In the genomic region with DNA sequence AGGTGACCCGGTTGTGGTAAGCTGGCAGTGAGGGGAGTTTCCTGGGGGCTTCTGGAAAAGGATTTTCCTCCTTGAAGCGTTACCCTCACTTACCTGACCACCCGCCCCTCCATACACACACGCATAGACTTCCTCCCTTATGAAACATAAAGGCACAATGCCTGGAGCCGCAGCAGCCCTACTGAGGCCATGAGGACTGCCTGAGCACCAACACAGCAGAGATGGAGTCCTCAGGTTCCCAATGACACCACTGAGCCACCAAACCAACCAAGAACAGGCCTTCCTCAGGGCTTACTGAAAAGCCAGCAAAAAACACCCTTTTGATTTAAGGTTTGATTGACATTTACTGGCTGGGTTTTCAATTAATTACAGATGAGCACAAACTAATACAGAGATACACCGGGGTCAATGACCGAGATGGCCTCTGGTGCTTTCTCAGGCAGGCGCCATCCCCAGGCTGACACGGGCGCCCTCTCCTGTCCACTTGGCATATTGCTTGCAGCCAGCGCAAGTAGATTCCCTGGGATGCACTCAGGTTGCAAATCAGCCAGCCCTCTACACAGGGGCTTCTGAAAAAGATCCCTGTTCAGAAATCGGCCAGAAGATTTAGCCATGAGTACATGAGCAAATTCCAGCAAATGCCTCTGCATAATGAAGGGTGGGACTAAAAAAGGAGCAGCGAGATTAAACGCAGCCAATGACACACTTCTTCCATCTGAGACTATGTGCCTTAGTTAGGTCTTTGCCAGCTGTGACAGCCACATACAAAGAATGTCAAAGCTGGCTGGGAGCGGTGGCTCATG, we compare ENCODE assay signal across 8 cellular contexts. TPM values are rescaled to one million over a fixed set of nuclear protein-coding genes. Genes with fewer than 3 reads are reported as not detected.
DNase-seq lines count a peak whose midpoint lies in the region; ATAC-seq, FAIRE-seq and TF ChIP-seq lines count a peak whose summit lies in the region.

No MANE protein-coding gene starts in this region.

- H2AFZ ChIP-seq in GM12878 (ENCODE audit: control insufficient read depth, low read depth, low read length) (no peak overlapping the region), keratinocyte (ENCODE audit: control insufficient read depth, low read length) (no peak overlapping the region)

- CTCF ChIA-PET in AG04450 (lab: Charles Lee): interaction anchor here (1.0 kb wide), 1 partner anchor 85 kb away, joined by 3 read pairs; no protein-coding TSS in a partner anchor
- CTCF ChIA-PET in GM12878 (lab: Yijun Ruan, JAX): interaction anchor here (0.6 to 2.3 kb wide), 6 partner anchors 12 to 84 kb away, joined by 3 to 9 read pairs (median 4); no protein-coding TSS in a partner anchor

- H3K4me3 ChIP-seq in AG04450 (ENCODE audit: low read depth, low read length) (no peak overlapping the region), HAP-1 (no peak overlapping the region), GM12878 (no peak overlapping the region), keratinocyte (ENCODE audit: control insufficient read depth in 2 of 3, extremely low read depth in 1 of 3, insufficient read depth in 2 of 3, low read depth in 1 of 3, low read length in 3 of 3) (no peak overlapping the region)

- H3K4me2 ChIP-seq in GM12878 (ENCODE audit: control insufficient read depth, insufficient read depth) (no peak overlapping the region), keratinocyte (ENCODE audit: control insufficient read depth, extremely low read depth, insufficient read depth, low read depth, low read length) (no peak overlapping the region)

- H3K36me3 ChIP-seq in HAP-1 (replicated peaks) (no peaks in the 10 kb centered on the region), GM12878 (ENCODE audit: control insufficient read depth in 2 of 2, insufficient read depth in 2 of 2, low read length in 1 of 2) (no peaks in the 10 kb centered on the region; a peak in 2 of 4 replicates), keratinocyte (ENCODE audit: control insufficient read depth in 2 of 2, extremely low read depth in 1 of 2, insufficient read depth in 2 of 2, low read length in 2 of 2) (peaks cover 0 to 4% of the 10 kb centered on the region in 2 experiments)

- TF ChIP-seq CTCF in AG04450 (IDR thresholded peaks at IDR 0.05; ENCODE audit: low read depth, low read length) (peak; percentile 78), GM12878 (IDR thresholded peaks at IDR 0.05 in 2 of 3, conservative IDR thresholded peaks at IDR 0.05 in 1 of 3; ENCODE audit: control insufficient read depth in 2 of 3, extremely low read depth in 1 of 3, insufficient read depth in 1 of 3, low read depth in 3 of 3, low read length in 3 of 3) (peak; percentile 81 to 89 (median 87); a peak in 5 of 6 replicates), keratinocyte (optimal IDR thresholded peaks at IDR 0.05 in 1 of 3, IDR thresholded peaks at IDR 0.05 in 1 of 3, conservative IDR thresholded peaks at IDR 0.05 in 1 of 3; ENCODE audit: extremely low read depth in 1 of 3, insufficient read depth in 2 of 3, low read length in 3 of 3) (peak; percentile 85 to 96 (median 94))

- no peak for TF ChIP-seq POLR2A in GM12878 (IDR thresholded peaks at IDR 0.05; ENCODE audit: low read depth, low read length)

- H3K27me3 ChIP-seq in AG04450 (ENCODE audit: control insufficient read depth, insufficient read depth, low read length) (no peaks in the 10 kb centered on the region), HAP-1 (ENCODE audit: low read depth) (no peaks in the 10 kb centered on the region), GM12878 (replicated peaks in 1 of 2; ENCODE audit: control insufficient read depth in 2 of 2, insufficient read depth in 2 of 2, low read length in 1 of 2) (no peaks in the 10 kb centered on the region), keratinocyte (ENCODE audit: control insufficient read depth, extremely low read depth, insufficient read depth, low read length) (no peaks in the 10 kb centered on the region)

- H3K9me3 ChIP-seq in AG04450 (ENCODE audit: control insufficient read depth, insufficient read depth, low read length) (no peaks in the 10 kb centered on the region), HAP-1 (no peaks in the 10 kb centered on the region), GM12878 (replicated peaks; ENCODE audit: control insufficient read depth, insufficient read depth, low read length) (no peaks in the 10 kb centered on the region; the same call in 2 of the 3 replicates), keratinocyte (ENCODE audit: control insufficient read depth, low read depth, low read length) (no peaks in the 10 kb centered on the region)

- H3K79me2 ChIP-seq in GM12878 (ENCODE audit: control insufficient read depth, insufficient read depth, low read length): peaks cover 17% of the 10 kb centered on the region
- H3K79me2 ChIP-seq in keratinocyte (ENCODE audit: control insufficient read depth, insufficient read depth, low read length): peaks cover 23% of the 10 kb centered on the region

- RAD21 ChIA-PET in GM12878 (lab: Charles Lee; ENCODE audit: unreplicated experiment): interaction anchor here (1.2 to 1.5 kb wide), 2 partner anchors 75 to 131 kb away, joined by 3 to 4 read pairs; no protein-coding TSS in a partner anchor

- FAIRE-seq in GM12878 (lab: Jason Lieb, UNC) (peak; percentile 85), keratinocyte (lab: Jason Lieb, UNC) (peak; percentile 76)

- H3K4me1 ChIP-seq in HAP-1: no peaks in the 10 kb centered on the region
- H3K4me1 ChIP-seq in GM12878 (ENCODE audit: control insufficient read depth, insufficient read depth, low read length): peaks cover 1% of the 10 kb centered on the region; the same call in 1 of the 2 replicates
- peaks cover 29% of the 10 kb centered on the region for H3K4me1 ChIP-seq in keratinocyte (ENCODE audit: control insufficient read depth, extremely low read depth, insufficient read depth, low read length)

- POLR2A ChIA-PET in AG04450 (lab: Yijun Ruan, JAX): no interaction called here
- POLR2A ChIA-PET in GM12878 (lab: Charles Lee): no interaction called here

- H3K9ac ChIP-seq in GM12878 (ENCODE audit: control insufficient read depth, insufficient read depth, low read length) (no peak overlapping the region), keratinocyte (ENCODE audit: control insufficient read depth, extremely low read depth, insufficient read depth, low read length) (peak overlapping the region; percentile 34)

- intact Hi-C loops in GM12878 (cut with micrococcal nuclease; ENCODE audit: unreplicated experiment): loop anchor here (5.0 kb wide), 1 partner anchor 73 kb away; a partner anchor contains a TSS

- no peak for DNase-seq in AG04450 (ENCODE audit: low read depth, low spot score)
- DNase-seq in HAP-1 (ENCODE audit: low spot score in 2 of 2): peak; percentile 24 to 85
- peak in 3 of 5 experiments; percentile 30 to 52 (median 38) for DNase-seq in T-helper 2 cell
- no peak for DNase-seq in GM12878 (ENCODE audit: low read depth, low spot score)
- no peak for DNase-seq in keratinocyte (ENCODE audit: low read depth, low spot score)
- peak; percentile 59 for DNase-seq in stimulated activated CD4-positive, alpha-beta T cell treated with anti-CD3 and anti-CD28 coated beads, Interleukin-4, amount 100 ng/mL, for 1 hour

- no peak for TF ChIP-seq EP300 in GM12878 (IDR thresholded peaks at IDR 0.05; ENCODE audit: borderline replicate concordance in 1 of 2, control insufficient read depth in 1 of 2, low read depth in 2 of 2, low read length in 2 of 2)

- SMC1A ChIA-PET in GM12878 (lab: Charles Lee; ENCODE audit: uncharacterized antibody, unreplicated experiment): no interaction called here

- BruUV-seq in GM12878 (replicated peaks; lab: Mats Ljungman, UMichigan): no TSS peak

- dilution Hi-C loops in keratinocyte (cut with MboI; ENCODE audit: extremely low pct_ligation_motif_present, low sequenced_read_pairs): no loop called here

- H3K27ac ChIP-seq in AG04450 (ENCODE audit: low read depth, low read length): no peak overlapping the region
- H3K27ac ChIP-seq in GM12878 (ENCODE audit: control insufficient read depth, insufficient read depth): no peak overlapping the region
- H3K27ac ChIP-seq in keratinocyte (ENCODE audit: control insufficient read depth, insufficient read depth, low read length): peak overlapping the region; percentile 62

- in situ Hi-C loops in HAP-1 (cut with MboI; ENCODE audit: low sequenced_read_pairs) (no loop called here), GM12878 (cut with MboI) (no loop called here)

- WGBS in GM12878 (ENCODE audit: insufficient coverage, insufficient replicate concordance, low lambda C conversion rate, missing lambda C conversion rate): 44% methylated on average over 15 of the region's 15 CpGs

- no peaks in the 10 kb centered on the region for H3K9me1 ChIP-seq in keratinocyte (ENCODE audit: control insufficient read depth, extremely low read depth, insufficient read depth, low read length)

- ATAC-seq in GM12878 (peak; percentile 97), HG03565 (IDR thresholded peaks at IDR 0.05; ENCODE audit: unreplicated experiment) (no peak), HG02763 (IDR thresholded peaks at IDR 0.05; ENCODE audit: unreplicated experiment) (no peak)

- no peaks in the 10 kb centered on the region for H4K20me1 ChIP-seq in GM12878 (ENCODE audit: control insufficient read depth, insufficient read depth)
- no peaks in the 10 kb centered on the region for H4K20me1 ChIP-seq in keratinocyte (ENCODE audit: control insufficient read depth, extremely low read depth, insufficient read depth, low read length)

- TF ChIP-seq RAD21 in GM12878 (IDR thresholded peaks at IDR 0.05; ENCODE audit: insufficient read depth, low read depth, low read length): peak; percentile 82

RNA-seq across cellular contexts. Expression of a gene that starts 14.8 kb away (rescaled TPM):
- polyA plus RNA-seq in AG04450 (2011; rRNA removed) (12.2 and 13.3 TPM in 2 replicates), GM12878 (2011; rRNA removed) (15.0 and 24.3 TPM in 2 replicates), GM12878 (2014; fragmentation: Illumina TruSeq; extraction: Trizol) (10.6 and 12.8 TPM in 2 replicates), GM12878 (2014; fragmentation: Nextera tagmentation; extraction: Ambion mirVana) (1 to 10 TPM; 2.2 to 2.3 TPM), GM12878 (2014; rRNA removed) (11.4 and 13.8 TPM in 2 replicates), GM12878 (2016; fragmentation: Nextera tagmentation; extraction: Ambion mirVana) (10 to 100 TPM; 21.7 to 22.4 TPM), keratinocyte (11.9 to 16.5 TPM (median 16.5 TPM) in 3 replicates)
- polyA minus RNA-seq in AG04450 (2011; rRNA and poly(A)+ RNA removed): 8.7 and 14.2 TPM in 2 replicates
- total RNA-seq in GM12878 (2013; cell fraction: nucleolus; rRNA removed): 11.7 and 16.1 TPM in 2 replicates
- total RNA-seq in GM12878 (2014; rRNA removed) (5.9 and 8.0 TPM in 2 replicates), GM12878 (2014; rRNA removed; fragmentation: Illumina TruSeq; extraction: Trizol) (9.8 and 10.0 TPM in 2 replicates), GM12878 (2021) (18.1 and 22.2 TPM in 2 replicates)
- 4.2 TPM for polyA plus RNA-seq in GM12878 (2011; ENCODE audit: low read depth)
- polyA plus RNA-seq in GM12878 (2011; cell fraction: cytosol; rRNA removed): 32.7 and 39.1 TPM in 2 replicates
- polyA plus RNA-seq in GM12878 (2011; cell fraction: nucleus; rRNA removed): 9.0 and 14.1 TPM in 2 replicates
- polyA plus RNA-seq in GM12878 (2012): 7.4 and 7.6 TPM in 2 replicates
- 23.6 and 30.2 TPM in 2 replicates for polyA minus RNA-seq in GM12878 (2011; rRNA and poly(A)+ RNA removed)
- polyA minus RNA-seq in GM12878 (2011; cell fraction: cytosol; rRNA and poly(A)+ RNA removed): 8.1 and 10.3 TPM in 2 replicates
- polyA minus RNA-seq in GM12878 (2011; cell fraction: nucleus; rRNA and poly(A)+ RNA removed): 1.6 and 3.3 TPM in 2 replicates
- polyA plus RNA-seq in keratinocyte (2011; ENCODE audit: low read depth): 1.5 TPM
- 17.6 and 18.3 TPM in 2 replicates for polyA plus RNA-seq in keratinocyte (2011; cell fraction: cytosol; rRNA removed)
- 16.5 and 23.5 TPM in 2 replicates for polyA plus RNA-seq in keratinocyte (2011; cell fraction: nucleus; rRNA removed)
- 5.5 and 11.4 TPM in 2 replicates for polyA plus RNA-seq in keratinocyte (2012; ENCODE audit: low replicate concordance)
- 14.4 to 24.5 TPM (median 20.5 TPM) in 3 replicates for polyA minus RNA-seq in keratinocyte
- 9.2 TPM for polyA minus RNA-seq in keratinocyte (2011; cell fraction: cytosol; rRNA and poly(A)+ RNA removed)
- 5.6 and 10.1 TPM in 2 replicates for polyA minus RNA-seq in keratinocyte (2011; cell fraction: nucleus; rRNA and poly(A)+ RNA removed)

RNA-seq across cellular contexts. Expression of a gene that starts 32.2 kb away (rescaled TPM):
- not detected in 2 replicates for polyA plus RNA-seq in AG04450 (2011; rRNA removed)
- not detected in 2 replicates for polyA minus RNA-seq in AG04450 (2011; rRNA and poly(A)+ RNA removed)
- total RNA-seq in GM12878 (2013; cell fraction: nucleolus; rRNA removed): 0.10 TPM in 1 of 2 replicates, not detected in the other
- total RNA-seq in GM12878 (2014; rRNA removed): not detected in 2 replicates
- not detected in 2 replicates for total RNA-seq in GM12878 (2014; rRNA removed; fragmentation: Illumina TruSeq; extraction: Trizol)
- total RNA-seq in GM12878 (2021): not detected in 2 replicates
- polyA plus RNA-seq in GM12878 (2011; ENCODE audit: low read depth): not detected
- polyA plus RNA-seq in GM12878 (2011; rRNA removed): not detected in 2 replicates
- 0.07 TPM in 1 of 2 replicates, not detected in the other for polyA plus RNA-seq in GM12878 (2011; cell fraction: cytosol; rRNA removed)
- polyA plus RNA-seq in GM12878 (2011; cell fraction: nucleus; rRNA removed): 0.12 and 0.13 TPM in 2 replicates
- polyA plus RNA-seq in GM12878 (2012): not detected in 2 replicates
- polyA plus RNA-seq in GM12878 (2014; fragmentation: Illumina TruSeq; extraction: Trizol): not detected in 2 replicates
- not detected for polyA plus RNA-seq in GM12878 (2014; fragmentation: Nextera tagmentation; extraction: Ambion mirVana)
- polyA plus RNA-seq in GM12878 (2014; rRNA removed): 0.03 TPM in 1 of 2 replicates, not detected in the other
- polyA plus RNA-seq in GM12878 (2016; fragmentation: Nextera tagmentation; extraction: Ambion mirVana): not detected
- polyA minus RNA-seq in GM12878 (2011; rRNA and poly(A)+ RNA removed): not detected in 2 replicates
- not detected in 2 replicates for polyA minus RNA-seq in GM12878 (2011; cell fraction: cytosol; rRNA and poly(A)+ RNA removed)
- polyA minus RNA-seq in GM12878 (2011; cell fraction: nucleus; rRNA and poly(A)+ RNA removed): not detected in 2 replicates
- polyA plus RNA-seq in keratinocyte: 0.13 to 0.14 TPM in 2 of 3 replicates, not detected in the other
- not detected for polyA plus RNA-seq in keratinocyte (2011; ENCODE audit: low read depth)
- 0.03 TPM in 1 of 2 replicates, not detected in the other for polyA plus RNA-seq in keratinocyte (2011; cell fraction: cytosol; rRNA removed)
- polyA plus RNA-seq in keratinocyte (2011; cell fraction: nucleus; rRNA removed): 0.40 TPM in 1 of 2 replicates, not detected in the other
- polyA plus RNA-seq in keratinocyte (2012; ENCODE audit: low replicate concordance): 0.04 TPM in 1 of 2 replicates, not detected in the other
- polyA minus RNA-seq in keratinocyte: 0.07 TPM in 1 of 3 replicates, not detected in the others
- polyA minus RNA-seq in keratinocyte (2011; cell fraction: cytosol; rRNA and poly(A)+ RNA removed): not detected
- not detected in 2 replicates for polyA minus RNA-seq in keratinocyte (2011; cell fraction: nucleus; rRNA and poly(A)+ RNA removed)

Comparison
In these comparisons a context has a peak if more than half of its experiments do, and no peak if none do; other contexts are left out.
1. DNase-seq: peak in HAP-1 (2 of 2), T-helper 2 cell (3 of 5) and stimulated activated CD4-positive, alpha-beta T cell treated with anti-CD3 and anti-CD28 coated beads, Interleukin-4, amount 100 ng/mL, for 1 hour (single experiment); none in AG04450 (single experiment), GM12878 (single experiment) and keratinocyte (single experiment).
2. Peak in every context shown above with its lines, with median percentiles within 50 percentile points of each other: CTCF ChIP-seq.